ENCODE assay signal across 20 cellular contexts in the genomic region with DNA sequence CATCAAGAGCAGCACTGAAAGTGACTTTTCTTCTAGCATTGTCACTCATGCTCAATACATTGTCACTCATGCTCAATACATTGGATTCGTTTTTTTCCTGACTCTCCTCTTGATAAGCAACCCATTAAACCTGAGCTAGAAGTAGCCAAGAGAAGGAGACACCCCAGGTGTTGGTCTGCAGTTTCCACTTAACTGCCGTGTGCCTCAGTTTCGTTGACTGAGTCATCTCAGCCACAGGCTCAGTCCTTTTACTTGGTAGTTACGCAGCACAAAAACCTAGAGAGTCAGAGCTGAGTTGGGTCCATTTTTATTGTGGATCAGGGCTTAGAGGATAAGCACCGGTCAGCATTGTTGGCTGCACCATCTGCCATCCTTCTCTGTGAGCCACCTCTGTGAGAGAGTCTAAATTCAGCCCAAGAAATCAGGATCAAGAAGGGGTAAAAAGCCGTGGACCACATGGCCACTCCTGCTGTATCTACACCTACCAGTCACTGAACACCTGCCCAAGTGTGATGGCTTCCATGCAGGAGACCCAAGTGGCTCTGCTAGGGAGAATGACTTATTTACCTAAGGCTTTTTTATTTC. TPM values are rescaled to one million over a fixed set of nuclear protein-coding genes. Genes with fewer than 3 reads are reported as not detected.
DNase-seq lines count a peak whose midpoint lies in the region; ATAC-seq and TF ChIP-seq lines count a peak whose summit lies in the region.
"Had no signal": no experiment of that assay in that cellular context is flagged by ENCODE, and none has a peak within 500 bp of the region (broad histone marks: within the 10 kb centered on the region; RNA-seq: fewer than 3 reads in every experiment).

No MANE protein-coding gene starts in this region.

- ATAC-seq in GM23338 = no peak
- no peak for ATAC-seq in activated CD8-positive, alpha-beta T cell treated with anti-CD3 and anti-CD28 coated beads for 36 hours
- no peak for ATAC-seq in GM18870 (IDR thresholded peaks at IDR 0.05; ENCODE audit: unreplicated experiment)
- no peak for ATAC-seq in GM21825 (IDR thresholded peaks at IDR 0.05; ENCODE audit: unreplicated experiment)
- ATAC-seq: Right ventricle myocardium inferior had no signal

- H3K4me2 ChIP-seq in GM23338 = no peak overlapping the region
- H3K4me2 ChIP-seq in hepatocyte = no peak overlapping the region

- H3F3A ChIP-seq in GM23338 (replicated peaks; ENCODE audit: low read depth) = peaks cover 8% of the 10 kb centered on the region

- H3K9me3 Mint-ChIP-seq in GM23338 = no peaks in the 10 kb centered on the region
- no peaks in the 10 kb centered on the region for H3K9me3 Mint-ChIP-seq in activated CD8-positive, alpha-beta T cell treated with anti-CD3 and anti-CD28 coated beads for 36 hours
- H3K9me3 Mint-ChIP-seq in osteocyte (ENCODE audit: unreplicated experiment) = no peaks in the 10 kb centered on the region
- H3K9me3 Mint-ChIP-seq: CD4-positive, CD25-positive, alpha-beta regulatory T cell had no signal

- H4K20me1 ChIP-seq in GM23338 (replicated peaks; ENCODE audit: insufficient read depth) (peaks cover 33% of the 10 kb centered on the region), hepatocyte (ENCODE audit: insufficient read depth, poor library complexity, severe bottlenecking) (peaks cover 8% of the 10 kb centered on the region)

- POLR2A ChIA-PET in activated CD8-positive, alpha-beta T cell treated with anti-CD3 and anti-CD28 coated beads for 36 hours (lab: Charles Lee) = no interaction called here

- H3K4me3 Mint-ChIP-seq in GM23338 = no peak overlapping the region
- no peak overlapping the region for H3K4me3 Mint-ChIP-seq in activated CD8-positive, alpha-beta T cell treated with anti-CD3 and anti-CD28 coated beads for 36 hours
- H3K4me3 Mint-ChIP-seq in osteocyte (ENCODE audit: unreplicated experiment) = no peak overlapping the region
- H3K4me3 Mint-ChIP-seq: CD4-positive, CD25-positive, alpha-beta regulatory T cell had no signal

- H3K27ac ChIP-seq in 22Rv1 = 0 out of 2 replicates have a peak overlapping the region, but pooled peaks have one; percentile 12
- H3K27ac ChIP-seq in GM23338 (ENCODE audit: low read depth) = peak overlapping the region; percentile 52; the same call in 1 of the 2 replicates
- H3K27ac ChIP-seq in hepatocyte = peak overlapping the region; percentile 38
- H3K27ac ChIP-seq: GM23248, Peyer's patch, SK-N-MC had no signal

- H3K9me3 ChIP-seq in hepatocyte (ENCODE audit: low read depth) = no peaks in the 10 kb centered on the region
- H3K9me3 ChIP-seq: Peyer's patch had no signal

- TF ChIP-seq CTCF in 22Rv1 (IDR thresholded peaks at IDR 0.05) (no peak), GM23338 (conservative IDR thresholded peaks at IDR 0.05; ENCODE audit: low read depth in 2 of 2) (no peak), hepatocyte (IDR thresholded peaks at IDR 0.05; ENCODE audit: poor library complexity) (no peak), osteocyte (IDR thresholded peaks at IDR 0.05) (no peak)
- no peak for TF ChIP-seq CTCF in activated CD8-positive, alpha-beta T cell treated with anti-CD3 and anti-CD28 coated beads for 36 hours (IDR thresholded peaks at IDR 0.05)

- DNase-seq in GM23338 (ENCODE audit: low spot score) (no peak), hepatocyte (ENCODE audit: low spot score) (no peak), nucleus accumbens (lab: John Stamatoyannopoulos, UW) (no peak), osteocyte (ENCODE audit: extremely low spot score, unreplicated experiment) (no peak)
- no peak for DNase-seq in activated CD8-positive, alpha-beta T cell treated with anti-CD3 and anti-CD28 coated beads for 36 hours
- DNase-seq: CD4-positive, CD25-positive, alpha-beta regulatory T cell; DMS53; GM23248; KG1; NCI-H1436; NCI-H2029; NCI-H2171; NCI-H446; NCI-H748 treated with DMSO at 0.1 percent for 48 hours; Peyer's patch had no signal

- H3K79me2 ChIP-seq in GM23338 (replicated peaks; ENCODE audit: insufficient read depth) (no peaks in the 10 kb centered on the region), hepatocyte (no peaks in the 10 kb centered on the region)

- H3K4me1 Mint-ChIP-seq in GM23338 (peaks cover 3% of the 10 kb centered on the region; the same call in 1 of the 3 replicates), osteocyte (ENCODE audit: unreplicated experiment) (no peaks in the 10 kb centered on the region)
- peaks cover 6% of the 10 kb centered on the region for H3K4me1 Mint-ChIP-seq in activated CD8-positive, alpha-beta T cell treated with anti-CD3 and anti-CD28 coated beads for 36 hours (ENCODE audit: low read depth)

- no peaks in the 10 kb centered on the region for H3K4me1 ChIP-seq in GM23338 (ENCODE audit: insufficient read depth)
- H3K4me1 ChIP-seq in hepatocyte (ENCODE audit: insufficient read depth) = peaks cover 6% of the 10 kb centered on the region

- H3K4me3 ChIP-seq in GM23338 = no peak overlapping the region
- H3K4me3 ChIP-seq in hepatocyte = no peak overlapping the region
- H3K4me3 ChIP-seq: GM23248, Peyer's patch, SK-N-MC had no signal

- 88% methylated on average over 6 of the region's 6 CpGs for WGBS in hepatocyte (ENCODE audit: low lambda C conversion rate, missing lambda C conversion rate)

- H2AFZ ChIP-seq in GM23338 (no peak overlapping the region), hepatocyte (no peak overlapping the region)
- H2AFZ ChIP-seq: GM23248 had no signal

- H3K27ac Mint-ChIP-seq in GM23338 (no peak overlapping the region; the same call in 1 of the 2 replicates), osteocyte (ENCODE audit: unreplicated experiment) (no peak overlapping the region)
- peak overlapping the region; percentile 28 for H3K27ac Mint-ChIP-seq in activated CD8-positive, alpha-beta T cell treated with anti-CD3 and anti-CD28 coated beads for 36 hours
- H3K27ac Mint-ChIP-seq: CD4-positive, CD25-positive, alpha-beta regulatory T cell had no signal

- H3K9me2 ChIP-seq in GM23338 (ENCODE audit: insufficient read depth) (no peaks in the 10 kb centered on the region), hepatocyte (replicated peaks; ENCODE audit: insufficient read depth) (no peaks in the 10 kb centered on the region)

- H3K27me3 Mint-ChIP-seq in GM23338 (ENCODE audit: insufficient read depth, low read depth, poor library complexity) = peaks cover 8% of the 10 kb centered on the region
- no peaks in the 10 kb centered on the region for H3K27me3 Mint-ChIP-seq in activated CD8-positive, alpha-beta T cell treated with anti-CD3 and anti-CD28 coated beads for 36 hours
- no peaks in the 10 kb centered on the region for H3K27me3 Mint-ChIP-seq in osteocyte (ENCODE audit: unreplicated experiment)
- H3K27me3 Mint-ChIP-seq: CD4-positive, CD25-positive, alpha-beta regulatory T cell had no signal

- intact Hi-C loops in activated CD8-positive, alpha-beta T cell treated with anti-CD3 and anti-CD28 coated beads for 36 hours (cut with micrococcal nuclease) = no loop called here

- no peaks in the 10 kb centered on the region for H3K27me3 ChIP-seq in GM23338 (ENCODE audit: insufficient read depth)
- no peaks in the 10 kb centered on the region for H3K27me3 ChIP-seq in hepatocyte
- H3K27me3 ChIP-seq: Peyer's patch had no signal

- H3K36me3 ChIP-seq in GM23338 (ENCODE audit: insufficient read depth) (peaks cover 35% of the 10 kb centered on the region), hepatocyte (replicated peaks; ENCODE audit: insufficient read depth, low read depth) (no peaks in the 10 kb centered on the region)

- CTCF ChIA-PET in activated CD8-positive, alpha-beta T cell treated with anti-CD3 and anti-CD28 coated beads for 36 hours (lab: Charles Lee) = interaction anchor here (1.0 to 1.4 kb wide), 3 partner anchors 10 to 41 kb away, joined by 3 read pairs; no protein-coding TSS in a partner anchor

- H3K36me3 Mint-ChIP-seq in GM23338 (ENCODE audit: low read depth) (peaks cover 85% of the 10 kb centered on the region), osteocyte (ENCODE audit: unreplicated experiment) (peaks cover 28% of the 10 kb centered on the region)
- peaks cover 34% of the 10 kb centered on the region for H3K36me3 Mint-ChIP-seq in activated CD8-positive, alpha-beta T cell treated with anti-CD3 and anti-CD28 coated beads for 36 hours (ENCODE audit: low read depth)

TF ChIP-seq in GM23338, 12 proteins besides CTCF, POLR2A, EP300 and RAD21 (continues in another document):
- TF ChIP-seq NANOG (IDR thresholded peaks at IDR 0.05; ENCODE audit: borderline replicate concordance) (no peak), ZNF331 (CRISPR knock-in tag; IDR thresholded peaks at IDR 0.05; ENCODE audit: low read depth) (no peak), CREB1 (CRISPR knock-in tag; IDR thresholded peaks at IDR 0.05; ENCODE audit: low read depth) (no peak), ZNF114 (CRISPR knock-in tag; IDR thresholded peaks at IDR 0.05) (no peak), STAT1 (IDR thresholded peaks at IDR 0.05; ENCODE audit: unreplicated experiment) (no peak), POLR2AphosphoS5 (IDR thresholded peaks at IDR 0.05; ENCODE audit: low read depth) (no peak), JUNB (IDR thresholded peaks at IDR 0.05; ENCODE audit: unreplicated experiment) (no peak), EZH2phosphoT487 (IDR thresholded peaks at IDR 0.05; ENCODE audit: unreplicated experiment) (no peak)

RNA-seq across cellular contexts. Expression of gene GINS2, which starts 11.3 kb away (rescaled TPM):
- total RNA-seq in GM23338 (2014; rRNA removed; shearing (Covaris generic)) = 35.0 and 40.5 TPM in 2 replicates
- polyA plus RNA-seq in GM23338 (2016; fragmentation: Nextera tagmentation; extraction: Ambion mirVana) = 42.0 and 44.4 TPM in 2 replicates
- 10 to 100 TPM; 59.9 to 62.9 TPM for total RNA-seq in activated CD8-positive, alpha-beta T cell treated with anti-CD3 and anti-CD28 coated beads for 36 hours
- 6.1 and 6.3 TPM in 2 replicates for total RNA-seq in hepatocyte
- polyA plus RNA-seq in hepatocyte = 7.5 and 8.0 TPM in 2 replicates
- 4.2 and 5.7 TPM in 2 replicates for total RNA-seq in osteocyte
